8 cellular contexts compared by ENCODE assay signal in genomic region chr15:45637552-45638033, GRCh38. TPM values are rescaled to one million over a fixed set of nuclear protein-coding genes. Genes with fewer than 3 reads are reported as not detected.
DNase-seq lines count a peak whose midpoint lies in the region; FAIRE-seq and TF ChIP-seq lines count a peak whose summit lies in the region.

No MANE protein-coding gene starts in this region.

- in situ Hi-C loops in GM23248 (cut with MboI), result no loop called here

- H4K20me1 ChIP-seq in GM23248 (ENCODE audit: insufficient read depth), result 0 out of 2 replicates have a peak, but pooled peaks cover 4% of the 10 kb centered on the region

- peaks cover 17% of the 10 kb centered on the region; the same call in 1 of the 2 replicates for H3K79me2 ChIP-seq in GM23248 (ENCODE audit: insufficient read depth)
- no peaks in the 10 kb centered on the region for H3K79me2 ChIP-seq in parathyroid adenoma

- peaks cover 50% of the 10 kb centered on the region for H3K4me1 ChIP-seq in GM23248 (ENCODE audit: insufficient read depth)
- H3K4me1 ChIP-seq in esophagus muscularis mucosa, result peaks cover 55 to 77% (median 77%) of the 10 kb centered on the region in 4 donors
- H3K4me1 ChIP-seq in parathyroid adenoma, result no peaks in the 10 kb centered on the region

- intact Hi-C loops in esophagus muscularis mucosa (cut with DNase I), result loop anchor here (10.0 kb wide), 1 partner anchor 53 kb away; the partner anchor contains the start of gene BLOC1S6

- H3K27me3 ChIP-seq in GM23248 (replicated peaks; ENCODE audit: insufficient read depth), result no peaks in the 10 kb centered on the region
- H3K27me3 ChIP-seq in esophagus muscularis mucosa, result no peaks in the 10 kb centered on the region
- H3K27me3 ChIP-seq in parathyroid adenoma (ENCODE audit: control insufficient read depth, insufficient read depth, low read length), result no peaks in the 10 kb centered on the region

- H3K27ac ChIP-seq in GM23248, result peak overlapping the region; percentile 92
- peak overlapping the region; percentile 81 to 90 (median 83) for H3K27ac ChIP-seq in esophagus muscularis mucosa (replicated peaks in 1 of 4)
- H3K27ac ChIP-seq in parathyroid adenoma, result peak overlapping the region; percentile 69

- H3F3A ChIP-seq in GM23248 (ENCODE audit: insufficient read depth), result peaks cover 49% of the 10 kb centered on the region

- peak overlapping the region; percentile 28; the same call in 1 of the 2 replicates for H3K4me3 ChIP-seq in GM12864 (ENCODE audit: low read depth, low read length)
- peak overlapping the region; percentile 51 for H3K4me3 ChIP-seq in GM23248
- peak overlapping the region; percentile 24 to 39 (median 30) for H3K4me3 ChIP-seq in esophagus muscularis mucosa
- H3K4me3 ChIP-seq in parathyroid adenoma (ENCODE audit: low read depth, low read length), result peak overlapping the region; percentile 34

- WGBS in GM23248 (ENCODE audit: low coverage in 1 of 2, low lambda C conversion rate in 2 of 2, missing lambda C conversion rate in 2 of 2), 2 experiments, result 2% methylated on average over 6 of the region's 6 CpGs
- WGBS in esophagus muscularis mucosa, result 10% methylated on average over 6 of the region's 6 CpGs

- no peak for TF ChIP-seq CTCF in GM12864 (IDR thresholded peaks at IDR 0.05; ENCODE audit: low read depth, low read length, missing control alignments)
- TF ChIP-seq CTCF in esophagus muscularis mucosa (IDR thresholded peaks at IDR 0.05), result no peak
- no peak for TF ChIP-seq CTCF in parathyroid adenoma (IDR thresholded peaks at IDR 0.05)

- H3K9me3 ChIP-seq in GM23248 (ENCODE audit: low read depth) (no peaks in the 10 kb centered on the region), esophagus muscularis mucosa (no peaks in the 10 kb centered on the region), parathyroid adenoma (ENCODE audit: control insufficient read depth, low read length) (no peaks in the 10 kb centered on the region)

- peak overlapping the region; percentile 73 for H3K9ac ChIP-seq in GM23248
- H3K9ac ChIP-seq in parathyroid adenoma, result no peak overlapping the region

- H3K36me3 ChIP-seq in GM23248 (ENCODE audit: low read depth) (no peaks in the 10 kb centered on the region), esophagus muscularis mucosa (no peaks in the 10 kb centered on the region), parathyroid adenoma (ENCODE audit: control insufficient read depth, insufficient read depth, low read length) (no peaks in the 10 kb centered on the region)

- FAIRE-seq in urothelium cell line (lab: Jason Lieb, UNC), result no peak

- TF ChIP-seq EP300 in esophagus muscularis mucosa (IDR thresholded peaks at IDR 0.05), result no peak

- H3K9me2 ChIP-seq in GM23248 (ENCODE audit: insufficient read depth), result no peaks in the 10 kb centered on the region

- no peak for TF ChIP-seq POLR2A in esophagus muscularis mucosa (IDR thresholded peaks at IDR 0.05; ENCODE audit: low read depth)

- peak overlapping the region; percentile 67 for H2AFZ ChIP-seq in GM23248
- no peak overlapping the region for H2AFZ ChIP-seq in parathyroid adenoma

- H3K4me2 ChIP-seq in GM23248 (ENCODE audit: unreplicated experiment) (peak overlapping the region; percentile 83), parathyroid adenoma (ENCODE audit: low read length) (peak overlapping the region; percentile 68)

- DNase-seq in GM12864 (ENCODE audit: low read depth) (peak; percentile 82), GM23248 (peak; percentile 85), NAMALWA (ENCODE audit: low spot score) (peak; percentile 67), esophagus muscularis mucosa (ENCODE audit: extremely low spot score) (no peak), NCI-H1417 (lab: John Stamatoyannopoulos, UW) (no peak), urothelium cell line (ENCODE audit: low spot score) (no peak)
- peak; percentile 36 for DNase-seq in activated CD8-positive, alpha-beta memory T cell treated with anti-CD3 and anti-CD28 coated beads, Interleukin-2, amount 50 U/mL, for 4 hours

RNA-seq across cellular contexts. Expression of gene SQOR, which starts 2.8 kb away (rescaled TPM):
- 19.7 and 22.0 TPM in 2 replicates for total RNA-seq in GM23248 (2014; rRNA removed; shearing (Covaris generic))
- 21.9 and 22.2 TPM in 2 replicates for polyA plus RNA-seq in GM23248 (2016; fragmentation: Nextera tagmentation; extraction: Ambion mirVana)
- 10 to 100 TPM; 49.8 to 80.4 (median 67.8) TPM for total RNA-seq in esophagus muscularis mucosa

RNA-seq across cellular contexts. Expression of gene BLOC1S6, which starts 50.4 kb away (rescaled TPM):
- 68.4 and 79.4 TPM in 2 replicates for total RNA-seq in GM23248 (2014; rRNA removed; shearing (Covaris generic))
- polyA plus RNA-seq in GM23248 (2016; fragmentation: Nextera tagmentation; extraction: Ambion mirVana), result 46.3 and 47.6 TPM in 2 replicates
- 10 to 100 TPM; 37.5 to 58.1 (median 49.2) TPM for total RNA-seq in esophagus muscularis mucosa

Comparison
In these comparisons a context has a peak if more than half of its experiments do, and no peak if none do; other contexts are left out.
1. DNase-seq: peak in GM12864 (single experiment), GM23248 (single experiment), NAMALWA (single experiment) and activated CD8-positive, alpha-beta memory T cell treated with anti-CD3 and anti-CD28 coated beads, Interleukin-2, amount 50 U/mL, for 4 hours (single experiment); none in esophagus muscularis mucosa (single experiment), NCI-H1417 (0 of 3) and urothelium cell line (single experiment).
2. Peak in every context shown above with its lines, with median percentiles within 50 percentile points of each other: H3K4me3 ChIP-seq and H3K27ac ChIP-seq.